ENCODE assay signal across 8 cellular contexts in genomic region chr19:16315825-16316505, GRCh38. TPM values are rescaled to one million over a fixed set of nuclear protein-coding genes. Genes with fewer than 3 reads are reported as not detected.
DNase-seq lines count a peak whose midpoint lies in the region; ATAC-seq and TF ChIP-seq lines count a peak whose summit lies in the region.

No MANE protein-coding gene starts in this region.

- H3K4me1 ChIP-seq in mucosa of descending colon (ENCODE audit: low read depth): no peaks in the 10 kb centered on the region

- H3K4me3 ChIP-seq in choroid plexus epithelial cell (ENCODE audit: low read depth, low read length) (no peak overlapping the region), mucosa of descending colon (no peak overlapping the region)

- H3K9me3 ChIP-seq in mucosa of descending colon: no peaks in the 10 kb centered on the region

- intact Hi-C loops in Right ventricle myocardium inferior (cut with DNase I) (no loop called here), cardiac septum (cut with DNase I) (no loop called here), mucosa of descending colon (cut with DNase I, micrococcal nuclease) (no loop called here)

- TF ChIP-seq CTCF in choroid plexus epithelial cell (conservative IDR thresholded peaks at IDR 0.05; ENCODE audit: low read depth, low read length) (no peak), mucosa of descending colon (IDR thresholded peaks at IDR 0.05) (no peak)

- no peaks in the 10 kb centered on the region for H3K36me3 ChIP-seq in mucosa of descending colon (ENCODE audit: low read depth)

- peak; percentile 78 for ATAC-seq in Right ventricle myocardium inferior
- peak; percentile 50 for ATAC-seq in mucosa of descending colon
- no peak for ATAC-seq in GM21619 (IDR thresholded peaks at IDR 0.05; ENCODE audit: unreplicated experiment)

- DNase-seq in Right ventricle myocardium inferior (ENCODE audit: missing footprints) (no peak), cardiac septum (ENCODE audit: low spot score) (no peak), choroid plexus epithelial cell (ENCODE audit: low read depth) (peak; percentile 98), mucosa of descending colon (peak in 1 of 3 donors; percentile 35), COLO668 (lab: John Stamatoyannopoulos, UW; ENCODE audit: unreplicated experiment) (no peak), NCI-H748 treated with DMSO at 0.1 percent for 48 hours (lab: John Stamatoyannopoulos, UW) (no peak), HK-2 (ENCODE audit: unreplicated experiment) (no peak)

RNA-seq across cellular contexts. Expression of gene KLF2, which starts 8.7 kb away (rescaled TPM):
- total RNA-seq in Right ventricle myocardium inferior (73.1 TPM), cardiac septum (44.6 TPM), mucosa of descending colon (10 to 100 TPM in 2 of 3 donors, 1 to 10 TPM in 1; 8.1 to 29.5 (median 23.4) TPM)
